Comparison of ENCODE assay signal across 8 cellular contexts in genomic region chr17:7626307-7626706, GRCh38. TPM values are rescaled to one million over a fixed set of nuclear protein-coding genes. Genes with fewer than 3 reads are reported as not detected.
A peak's percentile ranks its signal among the peaks of the same experiment; 100 is the strongest.
DNase-seq lines count a peak whose midpoint lies in the region; ATAC-seq and TF ChIP-seq lines count a peak whose summit lies in the region.

No MANE protein-coding gene starts in this region.

- peak overlapping the region; percentile 80 for H3K4me2 ChIP-seq in HCT116 (ENCODE audit: low read length)

- H3K9me2 ChIP-seq in HCT116 (ENCODE audit: insufficient read depth) = no peaks in the 10 kb centered on the region

- no peak for DNase-seq in HCT116 (ENCODE audit: low read depth, low spot score)
- DNase-seq in WERI-Rb-1 = no peak
- DNase-seq in foreskin fibroblast = no peak
- DNase-seq in sigmoid colon = peak; percentile 74
- no peak for DNase-seq in NCI-H2171 treated with DMSO at 0.1 percent for 48 hours (lab: John Stamatoyannopoulos, UW)
- DNase-seq in H4 (ENCODE audit: low spot score) = no peak

- 0 out of 4 replicates have a peak overlapping the region, but pooled peaks of 1 of the 2 experiments have one; percentile 85 for H3K4me3 ChIP-seq in HCT116 (replicated peaks in 1 of 2; ENCODE audit: low read depth in 1 of 2, low read length in 2 of 2)
- H3K4me3 ChIP-seq in WERI-Rb-1 (ENCODE audit: low read depth, low read length) = peak overlapping the region; percentile 80
- peak overlapping the region; percentile 91 to 93 for H3K4me3 ChIP-seq in foreskin fibroblast (ENCODE audit: low read depth in 1 of 2, low read length in 2 of 2)
- peak overlapping the region in 1 of 4 donors; percentile 77 for H3K4me3 ChIP-seq in sigmoid colon

- TF ChIP-seq CTCF in HCT116 (IDR thresholded peaks at IDR 0.05 in 2 of 3, conservative IDR thresholded peaks at IDR 0.05 in 1 of 3; ENCODE audit: borderline replicate concordance in 1 of 3, insufficient read depth in 1 of 3, low read depth in 2 of 3, low read length in 2 of 3) = no peak
- TF ChIP-seq CTCF in WERI-Rb-1 (IDR thresholded peaks at IDR 0.05; ENCODE audit: low read depth, low read length) = no peak
- TF ChIP-seq CTCF in foreskin fibroblast (IDR thresholded peaks at IDR 0.05; ENCODE audit: low read depth, low read length) = no peak
- TF ChIP-seq CTCF in sigmoid colon (IDR thresholded peaks at IDR 0.05) = no peak

- H3K27me3 ChIP-seq in HCT116 (ENCODE audit: insufficient read depth, low read length) (no peaks in the 10 kb centered on the region), WERI-Rb-1 (ENCODE audit: insufficient read depth, low read depth, severe bottlenecking) (no peaks in the 10 kb centered on the region), sigmoid colon (no peaks in the 10 kb centered on the region)

- H3K79me2 ChIP-seq in HCT116 (ENCODE audit: insufficient read depth, low read length) = peaks cover 5% of the 10 kb centered on the region; the same call in 1 of the 2 replicates

- CTCF ChIA-PET in HCT116 (lab: Charles Lee) = interaction anchor here (2.0 to 2.5 kb wide), 2 partner anchors 12 to 61 kb away, joined by 8 to 15 read pairs; partner anchors contain the start of genes FXR2, TP53 and WRAP53

- H3K9me3 ChIP-seq in HCT116 (ENCODE audit: control insufficient read depth in 1 of 2, insufficient read depth in 1 of 2, low read depth in 1 of 2, low read length in 2 of 2) (no peaks in the 10 kb centered on the region), WERI-Rb-1 (ENCODE audit: severe bottlenecking) (no peaks in the 10 kb centered on the region), sigmoid colon (no peaks in the 10 kb centered on the region)

- H3K27ac ChIP-seq in HCT116 (ENCODE audit: low read depth, low read length) (no peak overlapping the region), WERI-Rb-1 (no peak overlapping the region), sigmoid colon (peak overlapping the region; percentile 89 to 97 (median 96))

- TF ChIP-seq RAD21 in HCT116 (IDR thresholded peaks at IDR 0.05; ENCODE audit: low read depth) = no peak

- POLR2A ChIA-PET in HCT116 (lab: Charles Lee) = interaction anchor here (0.5 to 2.2 kb wide), 4 partner anchors 9 to 361 kb away, joined by 4 to 24 read pairs (median 5); partner anchors contain the start of genes TP53 and WRAP53

- H3K4me1 ChIP-seq in HCT116 (ENCODE audit: control insufficient read depth in 1 of 2, insufficient read depth in 2 of 2, low read length in 2 of 2) = peaks cover 4 to 13% of the 10 kb centered on the region in 2 experiments; a peak in 3 of 4 replicates
- peaks cover 0 to 17% (median 14%) of the 10 kb centered on the region in 4 donors for H3K4me1 ChIP-seq in sigmoid colon

- no peaks in the 10 kb centered on the region for H3K36me3 ChIP-seq in HCT116 (ENCODE audit: control insufficient read depth in 1 of 2, insufficient read depth in 2 of 2, low read length in 2 of 2)
- peaks cover 12% of the 10 kb centered on the region for H3K36me3 ChIP-seq in WERI-Rb-1
- peaks cover 0 to 13% (median 5%) of the 10 kb centered on the region in 4 donors for H3K36me3 ChIP-seq in sigmoid colon

- H4K20me1 ChIP-seq in HCT116 (ENCODE audit: insufficient read depth) = no peaks in the 10 kb centered on the region

- RAD21 ChIA-PET in HCT116 (lab: Charles Lee; ENCODE audit: low non-redundant PET in 1 of 2, low total read pairs in 2 of 2, uncharacterized antibody in 2 of 2, unreplicated experiment in 2 of 2) = no interaction called here

- TF ChIP-seq POLR2A in HCT116 (IDR thresholded peaks at IDR 0.05; ENCODE audit: borderline replicate concordance, extremely low read depth, insufficient read depth, insufficient read length) = no peak
- no peak for TF ChIP-seq POLR2A in sigmoid colon (IDR thresholded peaks at IDR 0.05)

- ATAC-seq in HCT116 = no peak
- no peak for ATAC-seq in HG03159 (IDR thresholded peaks at IDR 0.05; ENCODE audit: unreplicated experiment)
- ATAC-seq in GM19455 (IDR thresholded peaks at IDR 0.05; ENCODE audit: unreplicated experiment) = no peak

- WGBS in sigmoid colon, 2 donors = 86 to 87% methylated on average over 7 of the region's 7 CpGs

- no peak for TF ChIP-seq EP300 in sigmoid colon (IDR thresholded peaks at IDR 0.05)

- H3K9ac ChIP-seq in HCT116 (ENCODE audit: low read length) = peak overlapping the region; percentile 93; the same call in 1 of the 2 replicates

- no peak overlapping the region for H2AFZ ChIP-seq in HCT116 (ENCODE audit: low read depth, low read length, poor library complexity, severe bottlenecking)

- TSS peak; percentile 85 for BruUV-seq in HCT116 (replicated peaks; lab: Mats Ljungman, UMichigan)

- intact Hi-C loops in HCT116 (cut with micrococcal nuclease) = no loop called here
- intact Hi-C loops in sigmoid colon (cut with DNase I) = loop anchor here (2.0 kb wide), 1 partner anchor 60 kb away; the partner anchor contains the start of gene TP53

TF ChIP-seq in HCT116, 20 proteins besides CTCF, POLR2A, EP300 and RAD21:
- TF ChIP-seq TCF7L2 (IDR thresholded peaks at IDR 0.05; ENCODE audit: borderline replicate concordance, extremely low read depth, insufficient read depth, insufficient read length) (no peak), ZFX (IDR thresholded peaks at IDR 0.05) (no peak), ATF3 (IDR thresholded peaks at IDR 0.05) (no peak), EGR1 (IDR thresholded peaks at IDR 0.05; ENCODE audit: low read depth) (no peak), ELF1 (IDR thresholded peaks at IDR 0.05; ENCODE audit: borderline replicate concordance, low read depth) (no peak), ZBTB33 (IDR thresholded peaks at IDR 0.05; ENCODE audit: extremely low read depth, insufficient replicate concordance, low read length) (no peak)

RNA-seq across cellular contexts. Expression of gene SAT2, which starts 1.3 kb away (rescaled TPM):
- 54.9 TPM for total RNA-seq in HCT116 (2021; ENCODE audit: unreplicated experiment)
- polyA plus RNA-seq in HCT116 (2012) = 61.7 and 65.5 TPM in 2 replicates
- total RNA-seq in sigmoid colon = 100 to 1,000 TPM in 2 of 4 donors, 10 to 100 TPM in 2; 72.9 to 116 (median 99.2) TPM
- 100 to 1,000 TPM in 2 of 3 donors, 10 to 100 TPM in 1; 96.9 to 115 (median 107) TPM for polyA plus RNA-seq in sigmoid colon
- total RNA-seq in H4 (2014; rRNA removed; shearing (Covaris generic)) = 39.6 and 45.6 TPM in 2 replicates

RNA-seq across cellular contexts. Expression of gene SHBG, which starts 3.6 kb away (rescaled TPM):
- total RNA-seq in HCT116 (2021; ENCODE audit: unreplicated experiment) (not detected), sigmoid colon (not detected)
- 0.07 and 0.22 TPM in 2 replicates for polyA plus RNA-seq in HCT116 (2012)
- polyA plus RNA-seq in sigmoid colon = 1 to 10 TPM in 1 of 3 donors, under 1 TPM in 1, not detected in 1; 0.34 to 1.2 TPM
- not detected in 2 replicates for total RNA-seq in H4 (2014; rRNA removed; shearing (Covaris generic))

RNA-seq across cellular contexts. Expression of gene FXR2, which starts 11.6 kb away (rescaled TPM):
- 49.7 TPM for total RNA-seq in HCT116 (2021; ENCODE audit: unreplicated experiment)
- polyA plus RNA-seq in HCT116 (2012) = 47.9 and 56.0 TPM in 2 replicates
- total RNA-seq in sigmoid colon = 10 to 100 TPM; 33.8 to 35.5 (median 34.6) TPM
- polyA plus RNA-seq in sigmoid colon = 10 to 100 TPM; 21.3 to 27.4 (median 21.6) TPM
- 11.4 and 16.5 TPM in 2 replicates for total RNA-seq in H4 (2014; rRNA removed; shearing (Covaris generic))

RNA-seq across cellular contexts. Expression of gene ATP1B2, which starts 24.4 kb away (rescaled TPM):
- not detected for total RNA-seq in HCT116 (2021; ENCODE audit: unreplicated experiment)
- polyA plus RNA-seq in HCT116 (2012) = not detected in 2 replicates
- 1 to 10 TPM; 1.2 to 4.2 (median 1.5) TPM for total RNA-seq in sigmoid colon
- 1 to 10 TPM in 1 of 3 donors, under 1 TPM in 1, not detected in 1; 0.60 to 1.2 TPM for polyA plus RNA-seq in sigmoid colon
- not detected in 2 replicates for total RNA-seq in H4 (2014; rRNA removed; shearing (Covaris generic))

RNA-seq across cellular contexts. Expression of gene SOX15, which starts 36.4 kb away (rescaled TPM):
- total RNA-seq in HCT116 (2021; ENCODE audit: unreplicated experiment) (0.69 TPM), sigmoid colon (10 to 100 TPM in 2 of 4 donors, 1 to 10 TPM in 2; 2.5 to 15.3 (median 10.5) TPM)
- polyA plus RNA-seq in HCT116 (2012) = 1.0 and 1.2 TPM in 2 replicates
- polyA plus RNA-seq in sigmoid colon = 1 to 10 TPM in 2 of 3 donors, not detected in 1; 1.2 TPM
- total RNA-seq in H4 (2014; rRNA removed; shearing (Covaris generic)) = not detected in 2 replicates

Comparison
In these comparisons a context has a peak if more than half of its experiments do, and no peak if none do; other contexts are left out.
1. H3K27ac ChIP-seq: peak in sigmoid colon (4 of 4); none in HCT116 (single experiment) and WERI-Rb-1 (single experiment).